Comparison of ENCODE assay signal across 10 cellular contexts in the genomic region with DNA sequence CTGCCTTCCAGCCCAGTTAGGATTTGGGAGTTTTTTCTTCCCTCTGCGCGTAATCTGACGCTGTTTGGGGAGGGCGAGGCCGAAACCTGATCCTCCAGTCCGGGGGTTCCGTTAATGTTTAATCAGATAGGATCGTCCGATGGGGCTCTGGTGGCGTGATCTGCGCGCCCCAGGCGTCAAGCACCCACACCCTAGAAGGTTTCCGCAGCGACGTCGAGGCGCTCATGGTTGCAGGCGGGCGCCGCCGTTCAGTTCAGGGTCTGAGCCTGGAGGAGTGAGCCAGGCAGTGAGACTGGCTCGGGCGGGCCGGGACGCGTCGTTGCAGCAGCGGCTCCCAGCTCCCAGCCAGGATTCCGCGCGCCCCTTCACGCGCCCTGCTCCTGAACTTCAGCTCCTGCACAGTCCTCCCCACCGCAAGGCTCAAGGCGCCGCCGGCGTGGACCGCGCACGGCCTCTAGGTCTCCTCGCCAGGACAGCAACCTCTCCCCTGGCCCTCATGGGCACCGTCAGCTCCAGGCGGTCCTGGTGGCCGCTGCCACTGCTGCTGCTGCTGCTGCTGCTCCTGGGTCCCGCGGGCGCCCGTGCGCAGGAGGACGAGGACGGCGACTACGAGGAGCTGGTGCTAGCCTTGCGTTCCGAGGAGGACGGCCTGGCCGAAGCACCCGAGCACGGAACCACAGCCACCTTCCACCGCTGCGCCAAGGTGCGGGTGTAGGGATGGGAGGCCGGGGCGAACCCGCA. TPM values are rescaled to one million over a fixed set of nuclear protein-coding genes. Genes with fewer than 3 reads are reported as not detected.
DNase-seq lines count a peak whose midpoint lies in the region; ATAC-seq, FAIRE-seq and TF ChIP-seq lines count a peak whose summit lies in the region.
"Had no signal": no experiment of that assay in that cellular context is flagged by ENCODE, and none has a peak within 500 bp of the region (broad histone marks: within the 10 kb centered on the region; RNA-seq: fewer than 3 reads in every experiment).

Gene PCSK9 (plus strand): TSS at position 207 of the 741 bp plus-strand sequence. CDS start 290 bp downstream, at position 497.

- no peaks in the 10 kb centered on the region for H3K9me3 Mint-ChIP-seq in activated CD8-positive, alpha-beta memory T cell treated with anti-CD3 and anti-CD28 coated beads, Interleukin-2, amount 10 ng/mL, durations not matched to agents 7 days and 5 days (ENCODE audit: low read depth)
- H3K9me3 Mint-ChIP-seq in activated CD4-positive, alpha-beta memory T cell treated with anti-CD3 and anti-CD28 coated beads, Interleukin-2, amount 10 ng/mL, durations not matched to agents 7 days and 5 days: no peaks in the 10 kb centered on the region

- H3K27ac ChIP-seq in tibial nerve: no peak within 1 kb of the TSS
- H3K27ac ChIP-seq: BLaER1 treated with 17β-estradiol and CSF1 and Interleukin-3, amounts not matched to agents 10 nM and 100 nM had no signal

- H3K36me3 Mint-ChIP-seq in activated CD8-positive, alpha-beta memory T cell treated with anti-CD3 and anti-CD28 coated beads, Interleukin-2, amount 10 ng/mL, durations not matched to agents 7 days and 5 days: no peaks in the 10 kb centered on the region
- no peaks in the 10 kb centered on the region for H3K36me3 Mint-ChIP-seq in activated CD4-positive, alpha-beta memory T cell treated with anti-CD3 and anti-CD28 coated beads, Interleukin-2, amount 10 ng/mL, durations not matched to agents 7 days and 5 days (ENCODE audit: low read depth)

- peak; percentile 27 for ATAC-seq in activated CD8-positive, alpha-beta memory T cell treated with anti-CD3 and anti-CD28 coated beads, Interleukin-2, amount 10 ng/mL, durations not matched to agents 7 days and 5 days
- ATAC-seq in left lobe of liver (peak; percentile 76), GM18517 (IDR thresholded peaks at IDR 0.05; ENCODE audit: unreplicated experiment) (no peak)

- 3 to 4% methylated on average over 18 of the region's 67 CpGs for WGBS in tibial nerve, 2 donors

- DNase-seq in activated CD8-positive, alpha-beta memory T cell treated with anti-CD3 and anti-CD28 coated beads, Interleukin-2, amount 10 ng/mL, durations not matched to agents 7 days and 5 days: no peak
- no peak for DNase-seq in activated CD8-positive, alpha-beta memory T cell treated with anti-CD3 and anti-CD28 coated beads for 24 hours
- DNase-seq in bronchial epithelial cell (ENCODE audit: low read depth): peak; percentile 78
- DNase-seq in left lobe of liver (ENCODE audit: low spot score): peak; percentile 93
- no peak for DNase-seq in tibial nerve (ENCODE audit: low spot score in 2 of 2)
- DNase-seq in activated CD4-positive, alpha-beta memory T cell treated with anti-CD3 and anti-CD28 coated beads, Interleukin-2, amount 10 ng/mL, durations not matched to agents 7 days and 5 days: no peak
- no peak for DNase-seq in NCI-H2081 treated with DMSO at 0.1 percent for 48 hours (lab: John Stamatoyannopoulos, UW)

- no peaks in the 10 kb centered on the region for H3K9me3 ChIP-seq in tibial nerve
- H3K9me3 ChIP-seq: BLaER1 treated with 17β-estradiol and CSF1 and Interleukin-3, amounts not matched to agents 10 nM and 100 nM had no signal

- no peak for TF ChIP-seq EP300 in tibial nerve (IDR thresholded peaks at IDR 0.05)

- no peak within 1 kb of the TSS for H3K4me3 Mint-ChIP-seq in activated CD8-positive, alpha-beta memory T cell treated with anti-CD3 and anti-CD28 coated beads, Interleukin-2, amount 10 ng/mL, durations not matched to agents 7 days and 5 days
- no peak within 1 kb of the TSS for H3K4me3 Mint-ChIP-seq in activated CD4-positive, alpha-beta memory T cell treated with anti-CD3 and anti-CD28 coated beads, Interleukin-2, amount 10 ng/mL, durations not matched to agents 7 days and 5 days

- peak within 1 kb of the TSS; percentile 48 for H3K4me3 ChIP-seq in bronchial epithelial cell (ENCODE audit: low read depth, low read length)
- peak within 1 kb of the TSS in 3 of 4 donors; percentile 2 to 46 (median 22) for H3K4me3 ChIP-seq in tibial nerve
- H3K4me3 ChIP-seq: BLaER1 treated with 17β-estradiol and CSF1 and Interleukin-3, amounts not matched to agents 10 nM and 100 nM had no signal

- CTCF ChIA-PET in activated CD8-positive, alpha-beta memory T cell treated with anti-CD3 and anti-CD28 coated beads, Interleukin-2, amount 10 ng/mL, durations not matched to agents 7 days and 5 days (lab: Charles Lee): no interaction called here
- CTCF ChIA-PET in activated CD4-positive, alpha-beta memory T cell treated with anti-CD3 and anti-CD28 coated beads, Interleukin-2, amount 10 ng/mL, durations not matched to agents 7 days and 5 days (lab: Charles Lee): interaction anchor here (1.0 kb wide), 1 partner anchor 94 kb away, joined by 3 read pairs; no protein-coding TSS in a partner anchor

- TF ChIP-seq POLR2A in tibial nerve (IDR thresholded peaks at IDR 0.05): no peak

- H3K36me3 ChIP-seq in bronchial epithelial cell (ENCODE audit: control insufficient read depth, insufficient read depth, low read length): peaks cover 3% of the 10 kb centered on the region
- no peaks in the 10 kb centered on the region for H3K36me3 ChIP-seq in tibial nerve
- H3K36me3 ChIP-seq: BLaER1 treated with 17β-estradiol and CSF1 and Interleukin-3, amounts not matched to agents 10 nM and 100 nM had no signal

- peaks cover 0 to 17% (median 0%) of the 10 kb centered on the region in 4 donors for H3K4me1 ChIP-seq in tibial nerve

- H3K27me3 ChIP-seq in bronchial epithelial cell (ENCODE audit: control insufficient read depth, insufficient read depth, low read length) (no peaks in the 10 kb centered on the region), tibial nerve (peaks cover 0 to 65% of the 10 kb centered on the region in 2 donors)

- no peaks in the 10 kb centered on the region for H3K4me1 Mint-ChIP-seq in activated CD8-positive, alpha-beta memory T cell treated with anti-CD3 and anti-CD28 coated beads, Interleukin-2, amount 10 ng/mL, durations not matched to agents 7 days and 5 days
- no peaks in the 10 kb centered on the region for H3K4me1 Mint-ChIP-seq in activated CD4-positive, alpha-beta memory T cell treated with anti-CD3 and anti-CD28 coated beads, Interleukin-2, amount 10 ng/mL, durations not matched to agents 7 days and 5 days

- H3K27me3 Mint-ChIP-seq in activated CD8-positive, alpha-beta memory T cell treated with anti-CD3 and anti-CD28 coated beads, Interleukin-2, amount 10 ng/mL, durations not matched to agents 7 days and 5 days: peaks cover 77% of the 10 kb centered on the region
- peaks cover 66% of the 10 kb centered on the region for H3K27me3 Mint-ChIP-seq in activated CD4-positive, alpha-beta memory T cell treated with anti-CD3 and anti-CD28 coated beads, Interleukin-2, amount 10 ng/mL, durations not matched to agents 7 days and 5 days

- no peak within 1 kb of the TSS for H3K27ac Mint-ChIP-seq in activated CD8-positive, alpha-beta memory T cell treated with anti-CD3 and anti-CD28 coated beads, Interleukin-2, amount 10 ng/mL, durations not matched to agents 7 days and 5 days
- H3K27ac Mint-ChIP-seq in activated CD4-positive, alpha-beta memory T cell treated with anti-CD3 and anti-CD28 coated beads, Interleukin-2, amount 10 ng/mL, durations not matched to agents 7 days and 5 days: no peak within 1 kb of the TSS

- POLR2A ChIA-PET in activated CD4-positive, alpha-beta memory T cell treated with anti-CD3 and anti-CD28 coated beads, Interleukin-2, amount 10 ng/mL, durations not matched to agents 7 days and 5 days (lab: Charles Lee): no interaction called here

- FAIRE-seq in bronchial epithelial cell (lab: Jason Lieb, UNC): no peak

- no peak for TF ChIP-seq CTCF in bronchial epithelial cell (IDR thresholded peaks at IDR 0.05; ENCODE audit: insufficient read depth, low read length, severe bottlenecking)
- no peak for TF ChIP-seq CTCF in tibial nerve (IDR thresholded peaks at IDR 0.05)

RNA-seq across cellular contexts. Expression of gene PCSK9, which starts in this region (rescaled TPM):
- under 1 TPM in 1 of 2 experiments, not detected in 1; 0.07 TPM for total RNA-seq in activated CD8-positive, alpha-beta memory T cell treated with anti-CD3 and anti-CD28 coated beads, Interleukin-2, amount 10 ng/mL, durations not matched to agents 7 days and 5 days
- 5.8 and 11.3 TPM in 2 replicates for total RNA-seq in bronchial epithelial cell
- total RNA-seq in left lobe of liver: 31.6 TPM
- 1 to 10 TPM in 3 of 4 donors, under 1 TPM in 1; 0.44 to 4.3 (median 2.5) TPM for total RNA-seq in tibial nerve
- under 1 TPM; 0.05 to 0.18 TPM for total RNA-seq in activated CD4-positive, alpha-beta memory T cell treated with anti-CD3 and anti-CD28 coated beads, Interleukin-2, amount 10 ng/mL, durations not matched to agents 7 days and 5 days
- total RNA-seq: T-helper 1 cell treated with Interleukin-12 subunit alpha and Interleukin-12 subunit beta and Interleukin-4 antibody, amounts not matched to agents 30 ng/mL and 1 ng/mL, for 36 hours had no signal

Comparison
In these comparisons a context has a peak if more than half of its experiments do, and no peak if none do; other contexts are left out.
1. Peak in ATAC-seq in activated CD8-positive, alpha-beta memory T cell treated with anti-CD3 and anti-CD28 coated beads, Interleukin-2, amount 10 ng/mL, durations not matched to agents 7 days and 5 days; RNA of the gene not detected or under 1 TPM.
2. DNase-seq: peak in bronchial epithelial cell (single experiment) and left lobe of liver (single experiment); none in activated CD8-positive, alpha-beta memory T cell treated with anti-CD3 and anti-CD28 coated beads, Interleukin-2, amount 10 ng/mL, durations not matched to agents 7 days and 5 days (single experiment), activated CD8-positive, alpha-beta memory T cell treated with anti-CD3 and anti-CD28 coated beads for 24 hours (single experiment), tibial nerve (0 of 2), activated CD4-positive, alpha-beta memory T cell treated with anti-CD3 and anti-CD28 coated beads, Interleukin-2, amount 10 ng/mL, durations not matched to agents 7 days and 5 days (single experiment) and NCI-H2081 treated with DMSO at 0.1 percent for 48 hours (single experiment).